ENCODE assay signal across 10 cellular contexts in genomic region chr18:72866901-72867701, GRCh38. TPM values are rescaled to one million over a fixed set of nuclear protein-coding genes. Genes with fewer than 3 reads are reported as not detected.
DNase-seq lines count a peak whose midpoint lies in the region; ATAC-seq and TF ChIP-seq lines count a peak whose summit lies in the region.
"Had no signal": no experiment of that assay in that cellular context is flagged by ENCODE, and none has a peak within 500 bp of the region (broad histone marks: within the 10 kb centered on the region; RNA-seq: fewer than 3 reads in every experiment).

No MANE protein-coding gene starts in this region.

- TF ChIP-seq POLR2A in Peyer's patch (IDR thresholded peaks at IDR 0.05) = no peak

- H3K27me3 Mint-ChIP-seq in GM23338 (ENCODE audit: insufficient read depth, low read depth, poor library complexity) (peaks cover 26% of the 10 kb centered on the region), T-helper 17 cell (peaks cover 9% of the 10 kb centered on the region), Calu3 (ENCODE audit: unreplicated experiment) (no peaks in the 10 kb centered on the region), HFFc6 (ENCODE audit: insufficient read depth) (peaks cover 21% of the 10 kb centered on the region)

- CTCF ChIA-PET in Calu3 (lab: Charles Lee) = no interaction called here

- no peaks in the 10 kb centered on the region for H3K9me3 Mint-ChIP-seq in GM23338
- peaks cover 6% of the 10 kb centered on the region for H3K9me3 Mint-ChIP-seq in Calu3 (ENCODE audit: low read depth, unreplicated experiment)
- no peaks in the 10 kb centered on the region; the same call in 1 of the 2 replicates for H3K9me3 Mint-ChIP-seq in HFFc6

- no peak overlapping the region for H3K27ac ChIP-seq in GM23338 (ENCODE audit: low read depth)
- no peak overlapping the region for H3K27ac ChIP-seq in Peyer's patch

- ATAC-seq in GM23338 = peak; percentile 23
- no peak for ATAC-seq in T-helper 17 cell
- no peak for ATAC-seq in HG03139 (IDR thresholded peaks at IDR 0.05; ENCODE audit: unreplicated experiment)
- ATAC-seq: GM12878 had no signal

- no peaks in the 10 kb centered on the region for H3F3A ChIP-seq in GM23338 (replicated peaks; ENCODE audit: low read depth)

- H3K9me3 ChIP-seq in T-helper 17 cell (ENCODE audit: control insufficient read depth, low read length, poor library complexity, severe bottlenecking) (no peaks in the 10 kb centered on the region), Peyer's patch (no peaks in the 10 kb centered on the region)

- TF ChIP-seq CTCF in AG09309 (IDR thresholded peaks at IDR 0.05; ENCODE audit: control insufficient read depth, insufficient read depth, low read depth, low read length, missing control alignments) (no peak), GM23338 (conservative IDR thresholded peaks at IDR 0.05; ENCODE audit: low read depth in 2 of 2) (no peak), kidney epithelial cell (IDR thresholded peaks at IDR 0.05; ENCODE audit: insufficient read depth, low read length, poor library complexity, severe bottlenecking) (no peak), Peyer's patch (IDR thresholded peaks at IDR 0.05) (no peak), Calu3 (IDR thresholded peaks at IDR 0.05; ENCODE audit: unreplicated experiment) (no peak), HFFc6 (IDR thresholded peaks at IDR 0.05) (no peak)

- no peaks in the 10 kb centered on the region for H3K9me2 ChIP-seq in GM23338 (ENCODE audit: insufficient read depth)

- peak overlapping the region; percentile 79 for H3K4me3 ChIP-seq in AG09309 (ENCODE audit: control insufficient read depth, low read depth, low read length)
- H3K4me3 ChIP-seq in GM23338 = peak overlapping the region; percentile 89
- peak overlapping the region; percentile 60 for H3K4me3 ChIP-seq in kidney epithelial cell (ENCODE audit: low read depth, low read length)
- peak overlapping the region in 1 of 4 donors; percentile 39 for H3K4me3 ChIP-seq in Peyer's patch
- H3K4me3 ChIP-seq: GM12878 had no signal

- peak overlapping the region; percentile 73 for H2AFZ ChIP-seq in GM23338

- H3K4me3 Mint-ChIP-seq in GM23338 (peak overlapping the region; percentile 80), T-helper 17 cell (peak overlapping the region; percentile 34), Calu3 (ENCODE audit: low read depth, unreplicated experiment) (no peak overlapping the region), HFFc6 (no peak overlapping the region)

- H3K36me3 Mint-ChIP-seq in GM23338 (ENCODE audit: low read depth) (peaks cover 24% of the 10 kb centered on the region), T-helper 17 cell (ENCODE audit: low read depth) (no peaks in the 10 kb centered on the region), Calu3 (ENCODE audit: insufficient read depth, unreplicated experiment) (no peaks in the 10 kb centered on the region), HFFc6 (ENCODE audit: low read depth) (no peaks in the 10 kb centered on the region; the same call in 1 of the 2 replicates)

- H3K36me3 ChIP-seq in GM23338 (ENCODE audit: insufficient read depth) (peaks cover 7% of the 10 kb centered on the region; the same call in 1 of the 2 replicates), kidney epithelial cell (ENCODE audit: control insufficient read depth, insufficient read depth, low read length) (no peaks in the 10 kb centered on the region), Peyer's patch (no peaks in the 10 kb centered on the region)

- peaks cover 16% of the 10 kb centered on the region for H3K79me2 ChIP-seq in GM23338 (replicated peaks; ENCODE audit: insufficient read depth)

- H3K27me3 ChIP-seq in GM23338 (ENCODE audit: insufficient read depth) (peaks cover 47% of the 10 kb centered on the region), kidney epithelial cell (ENCODE audit: control insufficient read depth, insufficient read depth, low read length) (no peaks in the 10 kb centered on the region), Peyer's patch (no peaks in the 10 kb centered on the region)

- no TSS peak for BruUV-seq in Calu3 (replicated peaks; lab: Mats Ljungman, UMichigan)

- H3K4me1 ChIP-seq in GM23338 (ENCODE audit: insufficient read depth) (peaks cover 26% of the 10 kb centered on the region), Peyer's patch (no peaks in the 10 kb centered on the region)

- peaks cover 30% of the 10 kb centered on the region for H3K4me1 Mint-ChIP-seq in GM23338
- no peaks in the 10 kb centered on the region for H3K4me1 Mint-ChIP-seq in T-helper 17 cell
- no peaks in the 10 kb centered on the region for H3K4me1 Mint-ChIP-seq in Calu3 (ENCODE audit: low read depth, unreplicated experiment)
- peaks cover 14% of the 10 kb centered on the region for H3K4me1 Mint-ChIP-seq in HFFc6 (ENCODE audit: low read depth)

- no peaks in the 10 kb centered on the region for H4K20me1 ChIP-seq in GM23338 (replicated peaks; ENCODE audit: insufficient read depth)

- DNase-seq in AG09309 (ENCODE audit: low read depth) (no peak), GM23338 (ENCODE audit: low spot score) (peak; percentile 60), T-helper 17 cell (no peak), kidney epithelial cell (ENCODE audit: low read depth) (no peak), Peyer's patch (no peak), Calu3 (no peak), HFFc6 (no peak)

- H3K27ac Mint-ChIP-seq in GM23338 = 0 out of 2 replicates have a peak overlapping the region, but pooled peaks have one; percentile 59
- H3K27ac Mint-ChIP-seq in T-helper 17 cell = no peak overlapping the region
- H3K27ac Mint-ChIP-seq in Calu3 (ENCODE audit: unreplicated experiment) = no peak overlapping the region
- no peak overlapping the region for H3K27ac Mint-ChIP-seq in HFFc6

- intact Hi-C loops in Calu3 (cut with micrococcal nuclease; ENCODE audit: unreplicated experiment) = no loop called here

- peak overlapping the region; percentile 86 for H3K4me2 ChIP-seq in GM23338

TF ChIP-seq in GM23338, 12 proteins besides CTCF, POLR2A, EP300 and RAD21 (continues in another document):
- TF ChIP-seq ETS1 (IDR thresholded peaks at IDR 0.05) = no peak
- no peak for TF ChIP-seq NANOG (IDR thresholded peaks at IDR 0.05; ENCODE audit: borderline replicate concordance)
- no peak for TF ChIP-seq CREB1 (CRISPR knock-in tag; IDR thresholded peaks at IDR 0.05; ENCODE audit: low read depth)
- no peak for TF ChIP-seq JUNB (IDR thresholded peaks at IDR 0.05; ENCODE audit: unreplicated experiment)
- TF ChIP-seq EZH2phosphoT487 (IDR thresholded peaks at IDR 0.05; ENCODE audit: unreplicated experiment) = no peak

RNA-seq across cellular contexts. Expression of gene NETO1, which starts 0.7 kb away (rescaled TPM):
- total RNA-seq in GM23338 (2014; rRNA removed; shearing (Covaris generic)) = 20.7 and 26.6 TPM in 2 replicates
- polyA plus RNA-seq in GM23338 (2016; fragmentation: Nextera tagmentation; extraction: Ambion mirVana) = 10.8 and 13.0 TPM in 2 replicates
- not detected for total RNA-seq in T-helper 17 cell
- 7.1 and 7.5 TPM in 2 replicates for total RNA-seq in kidney epithelial cell
- total RNA-seq in Peyer's patch = not detected
- not detected in 2 replicates for total RNA-seq in Calu3 (2022)
- not detected for total RNA-seq in HFFc6 (2021; fragmentation: NEBNext Ultra II Directional; extraction: Animal tissue kit (Norgen Biotek cat#: 25700))
- total RNA-seq: GM12878, SK-MEL-5 had no signal

Comparison
In these comparisons a context has a peak if more than half of its experiments do, and no peak if none do; other contexts are left out.
1. H3K4me3 Mint-ChIP-seq: peak in GM23338 (single experiment) and T-helper 17 cell (single experiment); none in Calu3 (single experiment) and HFFc6 (single experiment).